In the genomic region with DNA sequence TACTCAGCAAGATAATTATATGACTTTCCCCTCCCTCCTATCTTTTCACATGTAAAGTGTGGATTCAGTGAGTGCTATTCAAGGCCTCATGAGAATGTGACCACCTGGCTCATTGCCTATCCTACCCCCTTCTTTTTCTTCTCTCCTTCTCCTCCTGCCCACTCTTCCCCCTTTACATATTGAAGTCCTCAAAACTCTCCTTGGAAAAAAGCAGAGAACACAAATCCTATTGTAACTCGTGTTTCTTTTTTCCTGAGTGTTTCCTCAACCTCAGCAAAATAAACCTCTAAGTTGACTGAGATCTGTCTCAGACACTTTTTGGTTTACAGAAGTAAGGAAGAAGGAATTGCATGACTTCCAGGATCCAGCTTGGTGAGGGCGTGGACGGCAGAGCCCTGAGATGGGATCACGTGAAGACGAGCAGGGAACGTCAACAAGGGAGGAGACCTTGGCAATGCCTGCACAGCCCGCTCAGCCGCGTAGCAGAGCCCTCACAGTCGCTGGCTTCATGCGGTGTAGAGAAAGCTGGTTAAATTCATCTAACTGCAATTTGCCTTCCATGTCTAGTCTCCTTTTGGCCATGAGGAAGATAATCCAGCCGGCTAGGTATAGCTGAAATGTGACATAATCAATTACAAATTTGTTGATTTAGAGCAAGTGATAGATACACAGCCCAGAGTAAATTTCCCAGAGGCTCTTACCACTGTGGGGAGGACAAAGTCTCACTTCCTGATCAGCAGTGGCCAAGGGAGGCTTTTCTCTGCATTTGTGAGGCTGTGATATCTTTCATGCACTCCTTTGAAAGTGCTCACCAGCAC, we compare ENCODE assay signal across 1 cellular context.
TF ChIP-seq lines count a peak whose summit lies in the region.

No MANE protein-coding gene starts in this region.

TF ChIP-seq in HepG2, 621 proteins besides CTCF, POLR2A, EP300 and RAD21 (continued from another document and continues in another):
- TF ChIP-seq ARID4A (CRISPR knock-in tag; IDR thresholded peaks at IDR 0.05; ENCODE audit: borderline replicate concordance) (no peak; the same call in 1 of the 2 replicates), MIER3 (CRISPR knock-in tag; IDR thresholded peaks at IDR 0.05; ENCODE audit: borderline replicate concordance) (peak; percentile 40; the same call in 1 of the 2 replicates), ZFP1 (CRISPR knock-in tag; IDR thresholded peaks at IDR 0.05) (0 out of 2 replicates have a peak, but pooled peaks have one; percentile 24), ZNF296 (CRISPR knock-in tag; conservative IDR thresholded peaks at IDR 0.05) (no peak), NAIF1 (CRISPR knock-in tag; IDR thresholded peaks at IDR 0.05; ENCODE audit: borderline replicate concordance) (0 out of 2 replicates have a peak, but pooled peaks have one; percentile 17), KDM1A (CRISPR knock-in tag; IDR thresholded peaks at IDR 0.05) (peak; percentile 46; the same call in 1 of the 2 replicates), ZBTB38 (CRISPR knock-in tag; IDR thresholded peaks at IDR 0.05) (peak; percentile 78), ZNF766 (CRISPR knock-in tag; IDR thresholded peaks at IDR 0.05; ENCODE audit: borderline replicate concordance) (no peak; the same call in 1 of the 2 replicates), ZNF224 (CRISPR knock-in tag; IDR thresholded peaks at IDR 0.05) (no peak), HOXD1 (CRISPR knock-in tag; IDR thresholded peaks at IDR 0.05) (0 out of 2 replicates have a peak, but pooled peaks have one; percentile 27), NR1H2 (CRISPR knock-in tag; IDR thresholded peaks at IDR 0.05; ENCODE audit: borderline replicate concordance, low read depth) (no peak), FOXA1 (IDR thresholded peaks at IDR 0.05) (no peak), FOXA1 (CRISPR knock-in tag; IDR thresholded peaks at IDR 0.05) (peak; percentile 94), ZNF768 (CRISPR knock-in tag; IDR thresholded peaks at IDR 0.05) (peak; percentile 52; the same call in 1 of the 2 replicates), ZNF556 (CRISPR knock-in tag; IDR thresholded peaks at IDR 0.05; ENCODE audit: borderline replicate concordance) (peak; percentile 74; the same call in 1 of the 2 replicates), ZNF891 (CRISPR knock-in tag; IDR thresholded peaks at IDR 0.05) (no peak), ZNF280D (CRISPR knock-in tag; IDR thresholded peaks at IDR 0.05) (0 out of 2 replicates have a peak, but pooled peaks have one; percentile 46), CREM (IDR thresholded peaks at IDR 0.05) (0 out of 2 replicates have a peak, but pooled peaks have one; percentile 24), CREM (CRISPR knock-in tag; IDR thresholded peaks at IDR 0.05) (no peak), PHF20 (CRISPR knock-in tag; IDR thresholded peaks at IDR 0.05) (no peak), THRA (CRISPR knock-in tag; IDR thresholded peaks at IDR 0.05; ENCODE audit: borderline replicate concordance) (0 out of 2 replicates have a peak, but pooled peaks have one; percentile 21), ZNF362 (CRISPR knock-in tag; IDR thresholded peaks at IDR 0.05; ENCODE audit: borderline replicate concordance) (peak; percentile 28; the same call in 1 of the 2 replicates), STAG1 (CRISPR knock-in tag; IDR thresholded peaks at IDR 0.05) (0 out of 2 replicates have a peak, but pooled peaks have one; percentile 3), HNRNPK (IDR thresholded peaks at IDR 0.05; ENCODE audit: low read depth, low read length, poor library complexity, severe bottlenecking) (no peak), ZBTB26 (CRISPR knock-in tag; IDR thresholded peaks at IDR 0.05; ENCODE audit: borderline replicate concordance) (no peak), ZSCAN12 (CRISPR knock-in tag; IDR thresholded peaks at IDR 0.05) (no peak), EZH2 (conservative IDR thresholded peaks at IDR 0.05; ENCODE audit: low read depth, low read length) (no peak), KDM6A (CRISPR knock-in tag; IDR thresholded peaks at IDR 0.05; ENCODE audit: low read depth) (peak; percentile 42; the same call in 1 of the 2 replicates), KDM4B (CRISPR knock-in tag; IDR thresholded peaks at IDR 0.05) (0 out of 2 replicates have a peak, but pooled peaks have one; percentile 55), NFKBIZ (CRISPR knock-in tag; IDR thresholded peaks at IDR 0.05) (peak; percentile 67; the same call in 1 of the 2 replicates), ZNF234 (CRISPR knock-in tag; conservative IDR thresholded peaks at IDR 0.05) (no peak), POGZ (CRISPR knock-in tag; IDR thresholded peaks at IDR 0.05) (peak; percentile 62; the same call in 1 of the 2 replicates)
- TF ChIP-seq, protein P1, sequence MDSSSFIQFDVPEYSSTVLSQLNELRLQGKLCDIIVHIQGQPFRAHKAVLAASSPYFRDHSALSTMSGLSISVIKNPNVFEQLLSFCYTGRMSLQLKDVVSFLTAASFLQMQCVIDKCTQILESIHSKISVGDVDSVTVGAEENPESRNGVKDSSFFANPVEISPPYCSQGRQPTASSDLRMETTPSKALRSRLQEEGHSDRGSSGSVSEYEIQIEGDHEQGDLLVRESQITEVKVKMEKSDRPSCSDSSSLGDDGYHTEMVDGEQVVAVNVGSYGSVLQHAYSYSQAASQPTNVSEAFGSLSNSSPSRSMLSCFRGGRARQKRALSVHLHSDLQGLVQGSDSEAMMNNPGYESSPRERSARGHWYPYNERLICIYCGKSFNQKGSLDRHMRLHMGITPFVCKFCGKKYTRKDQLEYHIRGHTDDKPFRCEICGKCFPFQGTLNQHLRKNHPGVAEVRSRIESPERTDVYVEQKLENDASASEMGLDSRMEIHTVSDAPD (CRISPR knock-in tag; IDR thresholded peaks at IDR 0.05), result no peak
- TF ChIP-seq, protein P2, sequence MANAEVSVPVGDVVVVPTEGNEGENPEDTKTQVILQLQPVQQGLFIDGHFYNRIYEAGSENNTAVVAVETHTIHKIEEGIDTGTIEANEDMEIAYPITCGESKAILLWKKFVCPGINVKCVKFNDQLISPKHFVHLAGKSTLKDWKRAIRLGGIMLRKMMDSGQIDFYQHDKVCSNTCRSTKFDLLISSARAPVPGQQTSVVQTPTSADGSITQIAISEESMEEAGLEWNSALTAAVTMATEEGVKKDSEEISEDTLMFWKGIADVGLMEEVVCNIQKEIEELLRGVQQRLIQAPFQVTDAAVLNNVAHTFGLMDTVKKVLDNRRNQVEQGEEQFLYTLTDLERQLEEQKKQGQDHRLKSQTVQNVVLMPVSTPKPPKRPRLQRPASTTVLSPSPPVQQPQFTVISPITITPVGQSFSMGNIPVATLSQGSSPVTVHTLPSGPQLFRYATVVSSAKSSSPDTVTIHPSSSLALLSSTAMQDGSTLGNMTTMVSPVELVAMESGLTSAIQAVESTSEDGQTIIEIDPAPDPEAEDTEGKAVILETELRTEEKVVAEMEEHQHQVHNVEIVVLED (CRISPR knock-in tag; IDR thresholded peaks at IDR 0.05; ENCODE audit: borderline replicate concordance), result peak; percentile 46; the same call in 1 of the 2 replicates
- TF ChIP-seq, protein P3, sequence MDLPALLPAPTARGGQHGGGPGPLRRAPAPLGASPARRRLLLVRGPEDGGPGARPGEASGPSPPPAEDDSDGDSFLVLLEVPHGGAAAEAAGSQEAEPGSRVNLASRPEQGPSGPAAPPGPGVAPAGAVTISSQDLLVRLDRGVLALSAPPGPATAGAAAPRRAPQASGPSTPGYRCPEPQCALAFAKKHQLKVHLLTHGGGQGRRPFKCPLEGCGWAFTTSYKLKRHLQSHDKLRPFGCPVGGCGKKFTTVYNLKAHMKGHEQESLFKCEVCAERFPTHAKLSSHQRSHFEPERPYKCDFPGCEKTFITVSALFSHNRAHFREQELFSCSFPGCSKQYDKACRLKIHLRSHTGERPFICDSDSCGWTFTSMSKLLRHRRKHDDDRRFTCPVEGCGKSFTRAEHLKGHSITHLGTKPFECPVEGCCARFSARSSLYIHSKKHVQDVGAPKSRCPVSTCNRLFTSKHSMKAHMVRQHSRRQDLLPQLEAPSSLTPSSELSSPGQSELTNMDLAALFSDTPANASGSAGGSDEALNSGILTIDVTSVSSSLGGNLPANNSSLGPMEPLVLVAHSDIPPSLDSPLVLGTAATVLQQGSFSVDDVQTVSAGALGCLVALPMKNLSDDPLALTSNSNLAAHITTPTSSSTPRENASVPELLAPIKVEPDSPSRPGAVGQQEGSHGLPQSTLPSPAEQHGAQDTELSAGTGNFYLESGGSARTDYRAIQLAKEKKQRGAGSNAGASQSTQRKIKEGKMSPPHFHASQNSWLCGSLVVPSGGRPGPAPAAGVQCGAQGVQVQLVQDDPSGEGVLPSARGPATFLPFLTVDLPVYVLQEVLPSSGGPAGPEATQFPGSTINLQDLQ (CRISPR knock-in tag; IDR thresholded peaks at IDR 0.05), result no peak
